ENCODE assay signal across 6 cellular contexts in the genomic region with DNA sequence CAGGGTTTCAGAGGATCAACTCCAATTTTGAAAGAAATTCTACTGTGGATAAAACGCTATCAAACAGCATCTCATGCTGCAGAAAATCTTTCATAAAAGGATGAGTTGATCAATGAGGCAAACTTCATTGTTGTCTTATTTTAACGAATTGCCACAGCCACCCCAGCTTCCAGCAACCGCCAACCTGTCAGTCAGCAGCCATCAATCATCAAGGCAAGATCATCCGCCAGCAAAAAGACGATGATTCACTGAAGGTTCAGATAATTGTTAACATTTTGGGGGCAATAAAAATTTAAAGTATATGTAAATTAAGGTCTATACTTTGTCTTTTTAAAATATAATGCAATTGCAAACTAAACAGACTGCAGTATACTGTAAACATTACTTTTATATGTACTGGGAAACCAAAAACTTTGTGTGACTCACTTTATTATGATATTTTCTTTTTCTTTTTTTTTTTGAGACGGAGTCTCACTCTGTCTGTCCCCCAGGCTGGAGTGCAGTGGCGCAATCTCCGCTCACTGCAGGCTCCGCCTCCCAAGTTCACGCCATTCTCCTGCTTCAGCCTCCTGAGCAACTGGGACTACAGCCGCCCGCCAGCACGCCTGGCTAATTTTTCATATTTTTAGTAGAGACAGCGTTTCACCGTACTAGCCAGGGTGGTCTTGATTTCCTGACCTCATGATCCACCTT.
"Had no signal": no experiment of that assay in that cellular context is flagged by ENCODE, and none has a peak within 500 bp of the region (broad histone marks: within the 10 kb centered on the region; RNA-seq: fewer than 3 reads in every experiment).

No MANE protein-coding gene starts in this region.

- H3K27ac Mint-ChIP-seq: GM23338, H9, HFFc6 had no signal

- ATAC-seq: GM23338 had no signal

- H3K4me3 Mint-ChIP-seq: GM23338, H9, HFFc6 had no signal

- DNase-seq: H9, HCEC 1CT, HFFc6, IMR-90, KBM-7 had no signal

- H3K4me3 ChIP-seq: GM23338 had no signal

- H3K9me3 Mint-ChIP-seq: GM23338, H9 had no signal

- H3K4me1 Mint-ChIP-seq: GM23338, H9 had no signal
